8 cellular contexts compared by ENCODE assay signal in genomic region chr6:63805808-63806572, GRCh38.
DNase-seq lines count a peak whose midpoint lies in the region; ATAC-seq and TF ChIP-seq lines count a peak whose summit lies in the region.

No MANE protein-coding gene starts in this region.

- H3K4me3 ChIP-seq in PC-9 = no peak overlapping the region

- no peaks in the 10 kb centered on the region for H3K9me3 Mint-ChIP-seq in progenitor cell of endocrine pancreas (ENCODE audit: low read depth)

- peaks cover 4% of the 10 kb centered on the region for H3K27me3 Mint-ChIP-seq in progenitor cell of endocrine pancreas

- peak overlapping the region; percentile 1 for H3K27ac Mint-ChIP-seq in progenitor cell of endocrine pancreas

- TF ChIP-seq CTCF in PC-9 (conservative IDR thresholded peaks at IDR 0.05) (no peak), progenitor cell of endocrine pancreas (IDR thresholded peaks at IDR 0.05; ENCODE audit: unreplicated experiment) (no peak)

- H3K79me2 ChIP-seq in PC-9 (ENCODE audit: low read depth) = no peaks in the 10 kb centered on the region

- peak overlapping the region; percentile 87 for H3K27ac ChIP-seq in PC-9

- no peaks in the 10 kb centered on the region for H3K36me3 Mint-ChIP-seq in progenitor cell of endocrine pancreas (ENCODE audit: insufficient read depth)

- CTCF ChIA-PET in PC-9 (lab: Charles Lee) = interaction anchor here (0.6 kb wide), 1 partner anchor 208 kb away, joined by 3 read pairs; no protein-coding TSS in a partner anchor

- intact Hi-C loops in PC-9 (cut with micrococcal nuclease; ENCODE audit: unreplicated experiment) = no loop called here

- no TSS peak for BruUV-seq in PC-9 (replicated peaks; lab: Mats Ljungman, UMichigan)

- H4K20me1 ChIP-seq in PC-9 (ENCODE audit: insufficient read depth) = no peaks in the 10 kb centered on the region

- H3K4me1 ChIP-seq in PC-9 (replicated peaks; ENCODE audit: insufficient read depth) = peaks cover 43% of the 10 kb centered on the region

- H3K9me2 ChIP-seq in PC-9 (ENCODE audit: insufficient read depth) = no peaks in the 10 kb centered on the region

- no peaks in the 10 kb centered on the region for H3K36me3 ChIP-seq in PC-9 (ENCODE audit: low read depth)

- peaks cover 15% of the 10 kb centered on the region for H3K4me1 Mint-ChIP-seq in progenitor cell of endocrine pancreas (ENCODE audit: low read depth)

- no peak overlapping the region for H2AFZ ChIP-seq in PC-9

- no peaks in the 10 kb centered on the region for H3K9me3 ChIP-seq in PC-9 (ENCODE audit: insufficient read depth, low read depth)

- H3K4me3 Mint-ChIP-seq in progenitor cell of endocrine pancreas (ENCODE audit: low read depth) = no peak overlapping the region

- DNase-seq in ELR (ENCODE audit: low read depth) = peak; percentile 95
- peak; percentile 15 to 94 for DNase-seq in PC-9
- no peak for DNase-seq in progenitor cell of endocrine pancreas (ENCODE audit: low spot score, unreplicated experiment)
- no peak for DNase-seq in SK-N-DZ (ENCODE audit: low spot score)
- no peak for DNase-seq in NCI-H1436 (lab: John Stamatoyannopoulos, UW)
- DNase-seq in stimulated activated CD4-positive, alpha-beta T cell treated with anti-CD3 and anti-CD28 coated beads, Interleukin-2, amount 100 ng/mL, for 24 hours = no peak

- peak; percentile 95 for ATAC-seq in esophagus mucosa
- ATAC-seq in HG02798 (IDR thresholded peaks at IDR 0.05; ENCODE audit: poor library complexity, unreplicated experiment) = no peak

- H3K27me3 ChIP-seq in PC-9 (ENCODE audit: insufficient read depth, low read depth) = no peaks in the 10 kb centered on the region

- POLR2A ChIA-PET in PC-9 (lab: Charles Lee; ENCODE audit: unreplicated experiment) = no interaction called here

- peak overlapping the region; percentile 64 for H3K4me2 ChIP-seq in PC-9

- peaks cover 25% of the 10 kb centered on the region for H3F3A ChIP-seq in PC-9 (ENCODE audit: insufficient read depth, low read depth)

Comparison
In these comparisons a context has a peak if more than half of its experiments do, and no peak if none do; other contexts are left out.
1. DNase-seq: peak in ELR (single experiment) and PC-9 (2 of 2); none in progenitor cell of endocrine pancreas (single experiment), SK-N-DZ (single experiment), NCI-H1436 (single experiment) and stimulated activated CD4-positive, alpha-beta T cell treated with anti-CD3 and anti-CD28 coated beads, Interleukin-2, amount 100 ng/mL, for 24 hours (0 of 2).